Comparison of ENCODE assay signal across 8 cellular contexts in genomic region chrX:68829594-68830485, GRCh38. TPM values are rescaled to one million over a fixed set of nuclear protein-coding genes. Genes with fewer than 3 reads are reported as not detected.
A peak's percentile ranks its signal among the peaks of the same experiment; 100 is the strongest.
DNase-seq lines count a peak whose midpoint lies in the region; ATAC-seq and TF ChIP-seq lines count a peak whose summit lies in the region.

No MANE protein-coding gene starts in this region.

- peak overlapping the region; percentile 89 for H3K27ac ChIP-seq in foreskin keratinocyte

- peaks cover 17% of the 10 kb centered on the region for H3K4me1 ChIP-seq in foreskin keratinocyte

- no peaks in the 10 kb centered on the region for H3K9me3 Mint-ChIP-seq in activated CD8-positive, alpha-beta T cell treated with anti-CD3 and anti-CD28 coated beads, Interleukin-2, amount 10 ng/mL, durations not matched to agents 7 days and 5 days (ENCODE audit: insufficient read depth)

- peaks cover 5% of the 10 kb centered on the region for H3K27me3 Mint-ChIP-seq in activated CD8-positive, alpha-beta T cell treated with anti-CD3 and anti-CD28 coated beads, Interleukin-2, amount 10 ng/mL, durations not matched to agents 7 days and 5 days (ENCODE audit: low read depth)

- ATAC-seq in activated CD8-positive, alpha-beta T cell treated with anti-CD3 and anti-CD28 coated beads, Interleukin-2, amount 10 ng/mL, durations not matched to agents 7 days and 5 days: peak; percentile 21
- ATAC-seq in foreskin keratinocyte (no peak), omental fat pad (ENCODE audit: low FRiP score) (peak; percentile 10), HG02938 (IDR thresholded peaks at IDR 0.05; ENCODE audit: unreplicated experiment) (no peak)

- TF ChIP-seq CTCF in foreskin keratinocyte (conservative IDR thresholded peaks at IDR 0.05) (no peak), omental fat pad (IDR thresholded peaks at IDR 0.05) (no peak)

- CTCF ChIA-PET in activated CD8-positive, alpha-beta T cell treated with anti-CD3 and anti-CD28 coated beads, Interleukin-2, amount 10 ng/mL, durations not matched to agents 7 days and 5 days (lab: Charles Lee): interaction anchor here (1.0 to 3.5 kb wide), 8 partner anchors 64 to 1303 kb away, joined by 3 to 45 read pairs (median 3); partner anchors contain the start of genes IGBP1 and PJA1

- no peak overlapping the region for H3K27ac Mint-ChIP-seq in activated CD8-positive, alpha-beta T cell treated with anti-CD3 and anti-CD28 coated beads, Interleukin-2, amount 10 ng/mL, durations not matched to agents 7 days and 5 days

- H3K36me3 Mint-ChIP-seq in activated CD8-positive, alpha-beta T cell treated with anti-CD3 and anti-CD28 coated beads, Interleukin-2, amount 10 ng/mL, durations not matched to agents 7 days and 5 days (ENCODE audit: low read depth): no peaks in the 10 kb centered on the region

- no peaks in the 10 kb centered on the region for H3K27me3 ChIP-seq in foreskin keratinocyte

- peaks cover 18% of the 10 kb centered on the region for H3K4me1 Mint-ChIP-seq in activated CD8-positive, alpha-beta T cell treated with anti-CD3 and anti-CD28 coated beads, Interleukin-2, amount 10 ng/mL, durations not matched to agents 7 days and 5 days (ENCODE audit: low read depth)

- H3K4me3 Mint-ChIP-seq in activated CD8-positive, alpha-beta T cell treated with anti-CD3 and anti-CD28 coated beads, Interleukin-2, amount 10 ng/mL, durations not matched to agents 7 days and 5 days: peak overlapping the region; percentile 80

- DNase-seq in activated gamma-delta T cell (lab: John Stamatoyannopoulos, UW): peak; percentile 19
- no peak for DNase-seq in activated gamma-delta T cell treated with Interleukin-2 at 50 U/mL for 16 hours
- DNase-seq in activated CD8-positive, alpha-beta T cell treated with anti-CD3 and anti-CD28 coated beads, Interleukin-2, amount 10 ng/mL, durations not matched to agents 7 days and 5 days: no peak
- DNase-seq in foreskin keratinocyte: no peak
- DNase-seq in omental fat pad (ENCODE audit: low spot score): no peak
- DNase-seq in GDM1 (lab: John Stamatoyannopoulos, UW): no peak
- no peak for DNase-seq in NCI-H1930 (lab: John Stamatoyannopoulos, UW)

- POLR2A ChIA-PET in activated CD8-positive, alpha-beta T cell treated with anti-CD3 and anti-CD28 coated beads, Interleukin-2, amount 10 ng/mL, durations not matched to agents 7 days and 5 days (lab: Charles Lee): interaction anchor here (0.5 to 1.2 kb wide), 2 partner anchors 330 to 331 kb away, joined by 3 read pairs; partner anchors contain the start of gene YIPF6

RNA-seq across cellular contexts. Expression of gene EFNB1, which starts 1.0 kb away (rescaled TPM):
- 1 to 10 TPM; 4.1 to 4.2 TPM for total RNA-seq in activated CD8-positive, alpha-beta T cell treated with anti-CD3 and anti-CD28 coated beads, Interleukin-2, amount 10 ng/mL, durations not matched to agents 7 days and 5 days
- 186 and 223 TPM in 2 replicates for total RNA-seq in foreskin keratinocyte
- 133 and 150 TPM in 2 replicates for polyA plus RNA-seq in foreskin keratinocyte
- 100 to 1,000 TPM in 1 of 4 donors, 10 to 100 TPM in 3; 46.4 to 108 (median 78.5) TPM for total RNA-seq in omental fat pad

Comparison
In these comparisons a context has a peak if more than half of its experiments do, and no peak if none do; other contexts are left out.
1. ATAC-seq: peak in activated CD8-positive, alpha-beta T cell treated with anti-CD3 and anti-CD28 coated beads, Interleukin-2, amount 10 ng/mL, durations not matched to agents 7 days and 5 days (single experiment) and omental fat pad (single experiment); none in foreskin keratinocyte (single experiment) and HG02938 (single experiment).
2. RNA of gene EFNB1, which starts 1.0 kb away (total RNA-seq): 186 to 223 TPM in foreskin keratinocyte and 46.4 to 108 TPM in omental fat pad; 4.1 to 4.2 TPM in activated CD8-positive, alpha-beta T cell treated with anti-CD3 and anti-CD28 coated beads, Interleukin-2, amount 10 ng/mL, durations not matched to agents 7 days and 5 days; every median in the first group is over 4 times any median in the second.